In the genomic region with DNA sequence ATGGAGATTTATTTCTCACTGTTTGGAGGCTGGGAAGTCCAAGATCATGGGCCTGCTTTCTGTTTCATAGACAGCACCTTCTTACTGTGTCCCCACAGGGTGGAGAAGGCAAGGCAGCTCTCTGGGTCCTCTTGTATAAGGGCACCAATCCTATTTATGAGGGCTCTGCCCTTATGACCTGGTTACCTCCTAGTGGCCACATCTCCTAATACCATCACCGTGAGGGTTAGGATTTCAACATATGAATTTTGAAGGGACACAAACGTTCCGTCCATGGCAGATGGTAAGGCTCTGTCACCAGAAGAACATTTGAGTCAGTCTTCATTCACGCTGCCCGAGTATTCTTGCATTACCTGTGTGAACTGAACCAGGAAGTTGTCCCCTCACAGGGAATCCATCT, we compare ENCODE assay signal across 1 cellular context.
TF ChIP-seq lines count a peak whose summit lies in the region.

No MANE protein-coding gene starts in this region.

TF ChIP-seq in GM12878, 131 proteins besides CTCF, POLR2A, EP300 and RAD21:
- 0 out of 2 replicates have a peak, but pooled peaks have one; percentile 0 for TF ChIP-seq YY1 (IDR thresholded peaks at IDR 0.05; ENCODE audit: low read depth, low read length)
- TF ChIP-seq, protein P1, sequence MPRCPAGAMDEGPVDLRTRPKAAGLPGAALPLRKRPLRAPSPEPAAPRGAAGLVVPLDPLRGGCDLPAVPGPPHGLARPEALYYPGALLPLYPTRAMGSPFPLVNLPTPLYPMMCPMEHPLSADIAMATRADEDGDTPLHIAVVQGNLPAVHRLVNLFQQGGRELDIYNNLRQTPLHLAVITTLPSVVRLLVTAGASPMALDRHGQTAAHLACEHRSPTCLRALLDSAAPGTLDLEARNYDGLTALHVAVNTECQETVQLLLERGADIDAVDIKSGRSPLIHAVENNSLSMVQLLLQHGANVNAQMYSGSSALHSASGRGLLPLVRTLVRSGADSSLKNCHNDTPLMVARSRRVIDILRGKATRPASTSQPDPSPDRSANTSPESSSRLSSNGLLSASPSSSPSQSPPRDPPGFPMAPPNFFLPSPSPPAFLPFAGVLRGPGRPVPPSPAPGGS (IDR thresholded peaks at IDR 0.05; ENCODE audit: borderline replicate concordance, insufficient read depth, low read depth, low read length, poor library complexity, severe bottlenecking): no peak
